In genomic region chr1:169051171-169051570, GRCh38 we compare ENCODE assay signal across 19 cellular contexts.
"Had no signal": no experiment of that assay in that cellular context is flagged by ENCODE, and none has a peak within 500 bp of the region (broad histone marks: within the 10 kb centered on the region; RNA-seq: fewer than 3 reads in every experiment).

No MANE protein-coding gene starts in this region.

- ATAC-seq: Panc1, PC-3, Right ventricle myocardium inferior, SK-N-SH treated with all-trans-retinoic acid at 6 μM for 48 hours had no signal

- H3K27ac ChIP-seq: SJCRH30 had no signal

- H3K9me3 ChIP-seq: SJCRH30 had no signal

- H3K4me3 ChIP-seq: SJCRH30 had no signal

- DNase-seq: KBM-7, MV-4-11, NCI-H1048, NCI-H1105, NCI-H1417, NCI-H1436 treated with DMSO at 0.1 percent for 48 hours, NCI-H1694, NCI-H187 treated with DMSO at 0.1 percent for 48 hours, NCI-H2029 treated with DMSO at 0.1 percent for 48 hours, NCI-H2227 treated with DMSO at 0.1 percent for 48 hours, NCI-H524, NCI-H526 treated with DMSO at 0.1 percent for 48 hours, NCI-H748 treated with DMSO at 0.1 percent for 48 hours, PC-3, SHP77 treated with DMSO at 0.1 percent for 48 hours, SJCRH30 had no signal

- H3K4me1 ChIP-seq: SJCRH30 had no signal

- H3K36me3 ChIP-seq: SJCRH30 had no signal

- H3K27me3 ChIP-seq: SJCRH30 had no signal
